In genomic region chr1:8562222-8562621, GRCh38 we compare ENCODE assay signal across 10 cellular contexts.
"Had no signal": no experiment of that assay in that cellular context is flagged by ENCODE, and none has a peak within 500 bp of the region (broad histone marks: within the 10 kb centered on the region; RNA-seq: fewer than 3 reads in every experiment).

No MANE protein-coding gene starts in this region.

- ATAC-seq: heart left ventricle, left lung had no signal

- H3K27me3 ChIP-seq: heart left ventricle, left lung had no signal

- DNase-seq: activated CD4-positive, alpha-beta T cell treated with anti-CD3 and anti-CD28 coated beads for 4 hours; activated CD8-positive, alpha-beta T cell treated with anti-CD3 and anti-CD28 coated beads, Interleukin-2, amount 10 ng/mL, durations not matched to agents 7 days and 5 days; activated naive CD4-positive, alpha-beta T cell treated with anti-CD3 and anti-CD28 coated beads for 36 hours; foreskin melanocyte; heart left ventricle; left lung; stimulated activated CD4-positive, alpha-beta T cell treated with anti-CD3 and anti-CD28 coated beads, Interleukin-4, amount 100 ng/mL, for 24 hours; T-helper 9 cell had no signal

- H3K27ac ChIP-seq: left lung had no signal

- H3K36me3 ChIP-seq: heart left ventricle, left lung had no signal

- FAIRE-seq: astrocyte, islet of Langerhans had no signal

- H3K9me3 ChIP-seq: heart left ventricle, left lung had no signal

- H3K4me3 ChIP-seq: heart left ventricle, left lung had no signal
